Comparison of ENCODE assay signal across 9 cellular contexts in genomic region chr17:7354262-7354781, GRCh38. TPM values are rescaled to one million over a fixed set of nuclear protein-coding genes. Genes with fewer than 3 reads are reported as not detected.
A peak's percentile ranks its signal among the peaks of the same experiment; 100 is the strongest.
DNase-seq lines count a peak whose midpoint lies in the region; ATAC-seq, FAIRE-seq and TF ChIP-seq lines count a peak whose summit lies in the region.
"Had no signal": no experiment of that assay in that cellular context is flagged by ENCODE, and none has a peak within 500 bp of the region (broad histone marks: within the 10 kb centered on the region; RNA-seq: fewer than 3 reads in every experiment).

No MANE protein-coding gene starts in this region.

- DNase-seq in AG08395 (ENCODE audit: low spot score) (peak; percentile 17), GM12892 (ENCODE audit: insufficient read length) (no peak), amniotic epithelial cell (ENCODE audit: low read depth) (peak; percentile 81), left kidney (ENCODE audit: low read depth, low spot score) (peak; percentile 68), NCI-H187 (lab: John Stamatoyannopoulos, UW) (no peak), BE2C (no peak)

- ATAC-seq in GM18870 (IDR thresholded peaks at IDR 0.05; ENCODE audit: unreplicated experiment): no peak
- ATAC-seq in HG02678 (IDR thresholded peaks at IDR 0.05; ENCODE audit: unreplicated experiment): no peak

- no peaks in the 10 kb centered on the region for H3K27me3 ChIP-seq in BE2C

- no peaks in the 10 kb centered on the region for H3K36me3 ChIP-seq in BE2C

- H3K4me3 ChIP-seq in BE2C (ENCODE audit: low read depth, low read length): no peak overlapping the region

- no peak for TF ChIP-seq CTCF in BE2C (IDR thresholded peaks at IDR 0.05; ENCODE audit: low read depth, low read length)

- no peaks in the 10 kb centered on the region for H3K9me3 ChIP-seq in BE2C
- H3K9me3 ChIP-seq: neutrophil had no signal

- peak; percentile 67 for FAIRE-seq in GM12892 (lab: Jason Lieb, UNC)

- no peak for TF ChIP-seq POLR2A in GM12892 (IDR thresholded peaks at IDR 0.05; ENCODE audit: low read depth, low read length)

- H3K4me1 ChIP-seq in BE2C: 0 out of 2 replicates have a peak, but pooled peaks cover 2% of the 10 kb centered on the region

RNA-seq across cellular contexts. Expression of gene TMEM95, which starts 0.6 kb away (rescaled TPM):
- not detected for polyA plus RNA-seq in GM12892 (2012; ENCODE audit: missing spikeins)
- not detected for polyA plus RNA-seq in BE2C (2012; ENCODE audit: insufficient read depth, insufficient read length, low read depth)

RNA-seq across cellular contexts. Expression of gene KCTD11, which starts 2.4 kb away (rescaled TPM):
- polyA plus RNA-seq in GM12892 (2012; ENCODE audit: missing spikeins): 5.0 TPM
- 1.7 TPM for polyA plus RNA-seq in BE2C (2012; ENCODE audit: insufficient read depth, insufficient read length, low read depth)

RNA-seq across cellular contexts. Expression of gene ACAP1, which starts 18.0 kb away (rescaled TPM):
- 73.0 TPM for polyA plus RNA-seq in GM12892 (2012; ENCODE audit: missing spikeins)
- polyA plus RNA-seq in BE2C (2012; ENCODE audit: insufficient read depth, insufficient read length, low read depth): 2.2 TPM

RNA-seq across cellular contexts. Expression of gene NEURL4, which starts 25.2 kb away (rescaled TPM):
- 15.9 TPM for polyA plus RNA-seq in GM12892 (2012; ENCODE audit: missing spikeins)
- polyA plus RNA-seq in BE2C (2012; ENCODE audit: insufficient read depth, insufficient read length, low read depth): 55.3 TPM

RNA-seq across cellular contexts. Expression of gene TNK1, which starts 26.6 kb away (rescaled TPM):
- 1.4 TPM for polyA plus RNA-seq in GM12892 (2012; ENCODE audit: missing spikeins)
- polyA plus RNA-seq in BE2C (2012; ENCODE audit: insufficient read depth, insufficient read length, low read depth): 0.45 TPM

Comparison
In these comparisons a context has a peak if more than half of its experiments do, and no peak if none do; other contexts are left out.
1. DNase-seq: peak in AG08395 (single experiment), amniotic epithelial cell (single experiment) and left kidney (single experiment); none in GM12892 (single experiment), NCI-H187 (0 of 2) and BE2C (single experiment).